1 cellular context compared by ENCODE assay signal in the genomic region with DNA sequence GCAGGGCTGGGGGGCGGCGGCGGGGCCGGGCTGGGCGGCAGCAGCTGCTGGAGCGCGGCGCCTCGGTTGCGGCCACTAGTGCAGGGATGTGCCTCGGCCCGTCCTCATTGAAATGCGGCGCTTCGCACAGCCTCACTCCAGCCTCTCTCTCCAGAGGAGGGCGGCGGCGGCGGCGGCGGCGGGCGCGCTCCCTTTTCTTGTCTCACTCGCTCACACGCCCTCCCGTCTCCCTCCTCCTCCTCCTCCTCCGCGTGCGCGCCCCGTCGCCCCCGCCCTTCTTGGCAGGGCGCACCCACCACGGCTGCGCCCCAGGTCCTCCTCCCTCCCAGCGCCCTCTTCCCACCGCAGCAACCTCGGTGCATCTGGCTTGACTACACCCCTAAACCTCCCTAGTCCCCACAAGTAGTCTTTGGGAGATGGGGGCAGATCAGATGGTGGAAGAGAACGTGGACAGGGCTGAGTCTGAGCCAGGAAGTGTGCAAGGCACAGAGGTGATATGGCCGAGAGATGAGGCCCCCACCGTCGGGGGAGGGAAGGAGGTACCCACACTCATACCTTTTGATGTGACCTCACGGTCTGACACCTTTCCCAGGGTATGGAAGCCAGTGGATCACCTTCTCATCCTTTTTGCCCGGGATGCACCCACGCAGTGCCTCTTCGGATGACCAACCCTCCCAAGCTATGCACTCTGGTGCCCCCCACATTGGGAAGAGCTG.
TF ChIP-seq lines count a peak whose summit lies in the region.

Gene DCLK1 (minus strand): TSS at position 168 of the 716 bp plus-strand sequence.

TF ChIP-seq in HEK293, 187 proteins besides CTCF, POLR2A, EP300 and RAD21 (continued from another document and continues in another):
- TF ChIP-seq HOXA7 (CRISPR knock-in tag; IDR thresholded peaks at IDR 0.05; ENCODE audit: borderline replicate concordance): no peak
- no peak for TF ChIP-seq BCL11A (tag by site-specific recombination; IDR thresholded peaks at IDR 0.05; ENCODE audit: low read depth)
- no peak for TF ChIP-seq ZNF610 (tag by site-specific recombination; IDR thresholded peaks at IDR 0.05; ENCODE audit: borderline replicate concordance)
- TF ChIP-seq PRDM10 (tag by site-specific recombination; IDR thresholded peaks at IDR 0.05): 0 out of 2 replicates have a peak, but pooled peaks have one; percentile 9
- no peak for TF ChIP-seq ZBTB49 (tag by site-specific recombination; IDR thresholded peaks at IDR 0.05; ENCODE audit: low read depth)
- TF ChIP-seq FEZF1 (tag by site-specific recombination; IDR thresholded peaks at IDR 0.05): no peak; the same call in 1 of the 2 replicates
- no peak for TF ChIP-seq GLIS1 (tag by site-specific recombination; IDR thresholded peaks at IDR 0.05)
- no peak for TF ChIP-seq ZNF548 (tag by site-specific recombination; IDR thresholded peaks at IDR 0.05)
- TF ChIP-seq ZNF529 (tag by site-specific recombination; IDR thresholded peaks at IDR 0.05; ENCODE audit: insufficient replicate concordance): no peak
- TF ChIP-seq ZIC2 (tag by site-specific recombination; IDR thresholded peaks at IDR 0.05): peak; percentile 23; the same call in 1 of the 2 replicates
- no peak for TF ChIP-seq HOXD13 (CRISPR knock-in tag; IDR thresholded peaks at IDR 0.05; ENCODE audit: borderline replicate concordance)
- TF ChIP-seq, protein P1, sequence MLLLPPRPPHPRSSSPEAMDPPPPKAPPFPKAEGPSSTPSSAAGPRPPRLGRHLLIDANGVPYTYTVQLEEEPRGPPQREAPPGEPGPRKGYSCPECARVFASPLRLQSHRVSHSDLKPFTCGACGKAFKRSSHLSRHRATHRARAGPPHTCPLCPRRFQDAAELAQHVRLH (tag by site-specific recombination; IDR thresholded peaks at IDR 0.05): no peak
- TF ChIP-seq ZNF555 (tag by site-specific recombination; conservative IDR thresholded peaks at IDR 0.05): no peak
- no peak for TF ChIP-seq ZXDB (tag by site-specific recombination; IDR thresholded peaks at IDR 0.05)
- no peak for TF ChIP-seq ZNF23 (tag by site-specific recombination; IDR thresholded peaks at IDR 0.05; ENCODE audit: borderline replicate concordance)
- TF ChIP-seq ZNF558 (tag by site-specific recombination; IDR thresholded peaks at IDR 0.05): no peak
- TF ChIP-seq ZNF140 (tag by site-specific recombination; IDR thresholded peaks at IDR 0.05): no peak
- no peak for TF ChIP-seq ZNF19 (tag by site-specific recombination; IDR thresholded peaks at IDR 0.05; ENCODE audit: low read depth)
- TF ChIP-seq IKZF3 (tag by site-specific recombination; IDR thresholded peaks at IDR 0.05): no peak
- no peak for TF ChIP-seq ZNF302 (tag by site-specific recombination; IDR thresholded peaks at IDR 0.05; ENCODE audit: low read depth)
- TF ChIP-seq ZNF132 (tag by site-specific recombination; IDR thresholded peaks at IDR 0.05; ENCODE audit: borderline replicate concordance): no peak
- TF ChIP-seq, protein P2, sequence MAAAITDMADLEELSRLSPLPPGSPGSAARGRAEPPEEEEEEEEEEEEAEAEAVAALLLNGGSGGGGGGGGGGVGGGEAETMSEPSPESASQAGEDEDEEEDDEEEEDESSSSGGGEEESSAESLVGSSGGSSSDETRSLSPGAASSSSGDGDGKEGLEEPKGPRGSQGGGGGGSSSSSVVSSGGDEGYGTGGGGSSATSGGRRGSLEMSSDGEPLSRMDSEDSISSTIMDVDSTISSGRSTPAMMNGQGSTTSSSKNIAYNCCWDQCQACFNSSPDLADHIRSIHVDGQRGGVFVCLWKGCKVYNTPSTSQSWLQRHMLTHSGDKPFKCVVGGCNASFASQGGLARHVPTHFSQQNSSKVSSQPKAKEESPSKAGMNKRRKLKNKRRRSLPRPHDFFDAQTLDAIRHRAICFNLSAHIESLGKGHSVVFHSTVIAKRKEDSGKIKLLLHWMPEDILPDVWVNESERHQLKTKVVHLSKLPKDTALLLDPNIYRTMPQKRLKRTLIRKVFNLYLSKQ (tag by site-specific recombination; IDR thresholded peaks at IDR 0.05; ENCODE audit: borderline replicate concordance): no peak
- TF ChIP-seq HOXC10 (CRISPR knock-in tag; IDR thresholded peaks at IDR 0.05): no peak
- TF ChIP-seq ZNF133 (tag by site-specific recombination; IDR thresholded peaks at IDR 0.05): no peak
- TF ChIP-seq TRIM28 (IDR thresholded peaks at IDR 0.05; ENCODE audit: borderline replicate concordance, low read length): no peak
- no peak for TF ChIP-seq ZNF677 (tag by site-specific recombination; IDR thresholded peaks at IDR 0.05)
- no peak for TF ChIP-seq ZNF830 (tag by site-specific recombination; IDR thresholded peaks at IDR 0.05; ENCODE audit: low read depth)
- no peak for TF ChIP-seq ZNF629 (tag by site-specific recombination; IDR thresholded peaks at IDR 0.05)
- no peak for TF ChIP-seq ZFP69B (tag by site-specific recombination; IDR thresholded peaks at IDR 0.05)
- no peak for TF ChIP-seq ZNF76 (tag by site-specific recombination; IDR thresholded peaks at IDR 0.05; ENCODE audit: borderline replicate concordance, low read depth)
- no peak for TF ChIP-seq ZNF169 (tag by site-specific recombination; IDR thresholded peaks at IDR 0.05)
- TF ChIP-seq ZNF174 (tag by site-specific recombination; IDR thresholded peaks at IDR 0.05): no peak
- TF ChIP-seq ZNF654 (tag by site-specific recombination; IDR thresholded peaks at IDR 0.05; ENCODE audit: low read depth): no peak
- TF ChIP-seq, protein P3, sequence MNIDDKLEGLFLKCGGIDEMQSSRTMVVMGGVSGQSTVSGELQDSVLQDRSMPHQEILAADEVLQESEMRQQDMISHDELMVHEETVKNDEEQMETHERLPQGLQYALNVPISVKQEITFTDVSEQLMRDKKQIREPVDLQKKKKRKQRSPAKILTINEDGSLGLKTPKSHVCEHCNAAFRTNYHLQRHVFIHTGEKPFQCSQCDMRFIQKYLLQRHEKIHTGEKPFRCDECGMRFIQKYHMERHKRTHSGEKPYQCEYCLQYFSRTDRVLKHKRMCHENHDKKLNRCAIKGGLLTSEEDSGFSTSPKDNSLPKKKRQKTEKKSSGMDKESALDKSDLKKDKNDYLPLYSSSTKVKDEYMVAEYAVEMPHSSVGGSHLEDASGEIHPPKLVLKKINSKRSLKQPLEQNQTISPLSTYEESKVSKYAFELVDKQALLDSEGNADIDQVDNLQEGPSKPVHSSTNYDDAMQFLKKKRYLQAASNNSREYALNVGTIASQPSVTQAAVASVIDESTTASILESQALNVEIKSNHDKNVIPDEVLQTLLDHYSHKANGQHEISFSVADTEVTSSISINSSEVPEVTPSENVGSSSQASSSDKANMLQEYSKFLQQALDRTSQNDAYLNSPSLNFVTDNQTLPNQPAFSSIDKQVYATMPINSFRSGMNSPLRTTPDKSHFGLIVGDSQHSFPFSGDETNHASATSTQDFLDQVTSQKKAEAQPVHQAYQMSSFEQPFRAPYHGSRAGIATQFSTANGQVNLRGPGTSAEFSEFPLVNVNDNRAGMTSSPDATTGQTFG (tag by site-specific recombination; IDR thresholded peaks at IDR 0.05; ENCODE audit: borderline replicate concordance): no peak
- no peak for TF ChIP-seq REST (tag by site-specific recombination; IDR thresholded peaks at IDR 0.05)
- no peak for TF ChIP-seq ZNF121 (tag by site-specific recombination; IDR thresholded peaks at IDR 0.05)
- TF ChIP-seq ZNF510 (tag by site-specific recombination; IDR thresholded peaks at IDR 0.05; ENCODE audit: insufficient replicate concordance): no peak
- TF ChIP-seq ZNF792 (tag by site-specific recombination; IDR thresholded peaks at IDR 0.05): no peak
- TF ChIP-seq SALL2 (tag by site-specific recombination; IDR thresholded peaks at IDR 0.05; ENCODE audit: borderline replicate concordance): no peak
- no peak for TF ChIP-seq ZNF239 (tag by site-specific recombination; IDR thresholded peaks at IDR 0.05)
- TF ChIP-seq ZNF221 (tag by site-specific recombination; IDR thresholded peaks at IDR 0.05; ENCODE audit: borderline replicate concordance): no peak
- TF ChIP-seq ZNF2 (tag by site-specific recombination; IDR thresholded peaks at IDR 0.05): no peak
- TF ChIP-seq ZNF274 (IDR thresholded peaks at IDR 0.05; ENCODE audit: low read length): no peak
- TF ChIP-seq ZNF274 (tag by site-specific recombination; IDR thresholded peaks at IDR 0.05; ENCODE audit: borderline replicate concordance): no peak
- 0 out of 2 replicates have a peak, but pooled peaks have one; percentile 24 for TF ChIP-seq ZNF423 (tag by site-specific recombination; IDR thresholded peaks at IDR 0.05)
- no peak for TF ChIP-seq ZNF175 (tag by site-specific recombination; IDR thresholded peaks at IDR 0.05)
- TF ChIP-seq, protein P4, sequence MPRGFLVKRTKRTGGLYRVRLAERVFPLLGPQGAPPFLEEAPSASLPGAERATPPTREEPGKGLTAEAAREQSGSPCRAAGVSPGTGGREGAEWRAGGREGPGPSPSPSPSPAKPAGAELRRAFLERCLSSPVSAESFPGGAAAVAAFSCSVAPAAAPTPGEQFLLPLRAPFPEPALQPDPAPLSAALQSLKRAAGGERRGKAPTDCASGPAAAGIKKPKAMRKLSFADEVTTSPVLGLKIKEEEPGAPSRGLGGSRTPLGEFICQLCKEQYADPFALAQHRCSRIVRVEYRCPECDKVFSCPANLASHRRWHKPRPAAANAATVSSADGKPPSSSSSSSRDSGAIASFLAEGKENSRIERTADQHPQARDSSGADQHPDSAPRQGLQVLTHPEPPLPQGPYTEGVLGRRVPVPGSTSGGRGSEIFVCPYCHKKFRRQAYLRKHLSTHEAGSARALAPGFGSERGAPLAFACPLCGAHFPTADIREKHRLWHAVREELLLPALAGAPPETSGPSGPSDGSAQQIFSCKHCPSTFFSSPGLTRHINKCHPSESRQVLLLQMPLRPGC (tag by site-specific recombination; IDR thresholded peaks at IDR 0.05): no peak
- peak; percentile 43; the same call in 1 of the 2 replicates for TF ChIP-seq SP2 (tag by site-specific recombination; IDR thresholded peaks at IDR 0.05)
